18 cellular contexts compared by ENCODE assay signal in genomic region chr10:124294811-124295770, GRCh38.
DNase-seq lines count a peak whose midpoint lies in the region; FAIRE-seq and TF ChIP-seq lines count a peak whose summit lies in the region.
"Had no signal": no experiment of that assay in that cellular context is flagged by ENCODE, and none has a peak within 500 bp of the region (broad histone marks: within the 10 kb centered on the region; RNA-seq: fewer than 3 reads in every experiment).

No MANE protein-coding gene starts in this region.

- no peaks in the 10 kb centered on the region for H3K27me3 ChIP-seq in osteoblast (ENCODE audit: insufficient read depth, low read length)
- H3K27me3 ChIP-seq in GM23248 (replicated peaks; ENCODE audit: insufficient read depth) = no peaks in the 10 kb centered on the region
- H3K27me3 ChIP-seq: adrenal gland, cardiac muscle cell, esophagus muscularis mucosa, neural progenitor cell had no signal

- H3F3A ChIP-seq in GM23248 (ENCODE audit: insufficient read depth) = no peaks in the 10 kb centered on the region

- H4K20me1 ChIP-seq in osteoblast (ENCODE audit: insufficient read depth, low read length) (no peaks in the 10 kb centered on the region), GM23248 (ENCODE audit: insufficient read depth) (no peaks in the 10 kb centered on the region)

- H3K79me2 ChIP-seq in osteoblast (ENCODE audit: insufficient read depth, low read length) (no peaks in the 10 kb centered on the region), GM23248 (ENCODE audit: insufficient read depth) (no peaks in the 10 kb centered on the region)

- no peak overlapping the region for H3K4me2 ChIP-seq in osteoblast (ENCODE audit: insufficient read depth, low read length)
- no peak overlapping the region for H3K4me2 ChIP-seq in GM23248 (ENCODE audit: unreplicated experiment)
- H3K4me2 ChIP-seq: neural progenitor cell, PC-9 had no signal

- no peaks in the 10 kb centered on the region for H3K36me3 ChIP-seq in osteoblast (ENCODE audit: insufficient read depth, low read length)
- H3K36me3 ChIP-seq in GM23248 (ENCODE audit: low read depth) = no peaks in the 10 kb centered on the region
- H3K36me3 ChIP-seq: adrenal gland, cardiac muscle cell, esophagus muscularis mucosa, neural progenitor cell had no signal

- TF ChIP-seq CTCF in osteoblast (IDR thresholded peaks at IDR 0.05; ENCODE audit: extremely low read depth, low read depth, low read length) = no peak

- no peak overlapping the region for H3K27ac ChIP-seq in osteoblast (ENCODE audit: low read depth, low read length)
- no peak overlapping the region for H3K27ac ChIP-seq in GM23248
- H3K27ac ChIP-seq: adrenal gland, cardiac muscle cell, esophagus muscularis mucosa, neural progenitor cell, PC-9 had no signal

- in situ Hi-C loops in GM23248 (cut with MboI) = no loop called here

- H3K9me3 ChIP-seq in osteoblast (ENCODE audit: low read depth, low read length) (no peaks in the 10 kb centered on the region), GM23248 (ENCODE audit: low read depth) (no peaks in the 10 kb centered on the region)
- H3K9me3 ChIP-seq: adrenal gland, esophagus muscularis mucosa had no signal

- H3K4me3 ChIP-seq in osteoblast (ENCODE audit: insufficient read depth, low read length) (no peak overlapping the region), GM23248 (no peak overlapping the region)
- H3K4me3 ChIP-seq: adrenal gland, cardiac muscle cell, esophagus muscularis mucosa, neural progenitor cell, PC-9 had no signal

- H3K9me2 ChIP-seq in GM23248 (ENCODE audit: insufficient read depth) = no peaks in the 10 kb centered on the region

- DNase-seq in DMS79 (lab: John Stamatoyannopoulos, UW) (peak; percentile 10), NCI-H1105 treated with DMSO at 0.1 percent for 48 hours (lab: John Stamatoyannopoulos, UW) (peak; percentile 51), cerebellar nuclear complex (lab: John Stamatoyannopoulos, UW) (peak; percentile 76 to 91), osteoblast (ENCODE audit: insufficient read length, low spot score, missing footprints) (peak; percentile 48), GM23248 (no peak), RCC 7860 (ENCODE audit: low spot score) (no peak), GF-D8 (lab: John Stamatoyannopoulos, UW) (no peak)
- DNase-seq: activated CD4-positive, CD25-positive, alpha-beta regulatory T cell treated with anti-CD3 and anti-CD28 coated beads, Interleukin-2, amount 50 U/mL, for 72 hours; KG1; MV-4-11; NCI-H82; PC-9; stimulated activated CD4-positive, alpha-beta T cell treated with anti-CD3 and anti-CD28 coated beads, Interleukin-12 subunit alpha, Interleukin-12 subunit beta, amount 100 ng/mL, for 4 hours had no signal

- FAIRE-seq in RCC 7860 (lab: Jason Lieb, UNC) = no peak
- FAIRE-seq: GM18507 had no signal

- no peak overlapping the region for H3K9ac ChIP-seq in GM23248
- H3K9ac ChIP-seq: neural progenitor cell had no signal

- H2AFZ ChIP-seq in osteoblast (ENCODE audit: low read length) (no peak overlapping the region), GM23248 (no peak overlapping the region)
- H2AFZ ChIP-seq: neural progenitor cell, PC-9 had no signal

- H3K4me1 ChIP-seq in osteoblast (ENCODE audit: insufficient read depth, low read length) = peaks cover 5% of the 10 kb centered on the region
- no peaks in the 10 kb centered on the region for H3K4me1 ChIP-seq in GM23248 (ENCODE audit: insufficient read depth)
- H3K4me1 ChIP-seq: adrenal gland, neural progenitor cell had no signal

- 42 to 55% methylated on average over 22 of the region's 22 CpGs for WGBS in GM23248 (ENCODE audit: low coverage in 1 of 2, low lambda C conversion rate in 2 of 2, missing lambda C conversion rate in 2 of 2), 2 experiments

Comparison
In these comparisons a context has a peak if more than half of its experiments do, and no peak if none do; other contexts are left out.
1. DNase-seq: peak in DMS79 (single experiment), NCI-H1105 treated with DMSO at 0.1 percent for 48 hours (single experiment), cerebellar nuclear complex (2 of 2) and osteoblast (single experiment); none in GM23248 (single experiment), RCC 7860 (single experiment) and GF-D8 (single experiment).